8 cellular contexts compared by ENCODE assay signal in the genomic region with DNA sequence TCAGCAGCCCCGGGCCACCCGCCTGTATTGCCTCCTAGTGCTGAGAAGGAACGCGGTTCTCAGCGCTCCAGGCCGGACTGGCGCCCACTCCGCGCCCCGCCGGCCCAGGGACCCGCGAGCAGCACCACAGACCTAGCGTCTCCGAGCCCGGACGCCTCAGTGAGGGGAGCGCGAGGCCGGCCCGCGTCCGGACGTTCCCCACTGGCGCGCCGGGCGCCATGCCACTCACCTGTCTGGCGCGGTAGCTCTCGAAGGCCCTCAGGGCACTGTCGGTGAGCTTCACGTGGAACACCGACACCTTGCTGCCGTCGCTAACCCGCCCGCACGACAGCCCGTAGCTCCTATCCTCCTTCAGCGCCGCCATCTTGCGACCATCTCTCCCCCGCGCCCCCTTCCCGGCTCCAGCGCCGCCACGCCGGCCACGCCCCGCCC. TPM values are rescaled to one million over a fixed set of nuclear protein-coding genes. Genes with fewer than 3 reads are reported as not detected.
DNase-seq lines count a peak whose midpoint lies in the region; ATAC-seq, FAIRE-seq and TF ChIP-seq lines count a peak whose summit lies in the region.

Gene ELL (minus strand): TSS at position 379 of the 432 bp plus-strand sequence. CDS start 15 bp downstream, at position 364.

- ATAC-seq in HG02642 (IDR thresholded peaks at IDR 0.05; ENCODE audit: poor library complexity, unreplicated experiment): peak; percentile 15

- no peaks in the 10 kb centered on the region for H3K27me3 Mint-ChIP-seq in activated T-helper 1 cell treated with anti-CD3 and anti-CD28 coated beads, Interleukin-12 subunit alpha, Interleukin-12 subunit beta, Interleukin-2, Interleukin-4 antibody, amounts not matched to agents 30 ng/mL and 10 ng/mL and 1 ng/mL, durations not matched to agents 14 hours and 24 hours and 36 hours (ENCODE audit: insufficient read depth)

- intact Hi-C loops in activated T-helper 1 cell treated with anti-CD3 and anti-CD28 coated beads, Interleukin-12 subunit alpha, Interleukin-12 subunit beta, Interleukin-2, Interleukin-4 antibody, amounts not matched to agents 30 ng/mL and 10 ng/mL and 1 ng/mL, durations not matched to agents 14 hours and 24 hours and 36 hours (cut with micrococcal nuclease): loop anchor here (1.0 to 2.0 kb wide), 17 partner anchors 23 to 671 kb away; partner anchors contain the start of genes ARMC6, BORCS8, COPE and DDX49

- peak within 1 kb of the TSS; percentile 82 for H3K4me2 ChIP-seq in hepatocyte

- peaks cover 12% of the 10 kb centered on the region for H3K4me1 Mint-ChIP-seq in activated T-helper 1 cell treated with anti-CD3 and anti-CD28 coated beads, Interleukin-12 subunit alpha, Interleukin-12 subunit beta, Interleukin-2, Interleukin-4 antibody, amounts not matched to agents 30 ng/mL and 10 ng/mL and 1 ng/mL, durations not matched to agents 14 hours and 24 hours and 36 hours (ENCODE audit: low read depth)

- H3K9me3 Mint-ChIP-seq in activated T-helper 1 cell treated with anti-CD3 and anti-CD28 coated beads, Interleukin-12 subunit alpha, Interleukin-12 subunit beta, Interleukin-2, Interleukin-4 antibody, amounts not matched to agents 30 ng/mL and 10 ng/mL and 1 ng/mL, durations not matched to agents 14 hours and 24 hours and 36 hours: no peaks in the 10 kb centered on the region

- H3K27ac ChIP-seq in hepatocyte (peak within 1 kb of the TSS; percentile 97), small intestine (ENCODE audit: low read depth in 1 of 2, low read length in 1 of 2) (peak within 1 kb of the TSS; percentile 89 to 99)

- H2AFZ ChIP-seq in hepatocyte: peak within 1 kb of the TSS; percentile 23

- peak within 1 kb of the TSS; percentile 99 for H3K4me3 Mint-ChIP-seq in activated T-helper 1 cell treated with anti-CD3 and anti-CD28 coated beads, Interleukin-12 subunit alpha, Interleukin-12 subunit beta, Interleukin-2, Interleukin-4 antibody, amounts not matched to agents 30 ng/mL and 10 ng/mL and 1 ng/mL, durations not matched to agents 14 hours and 24 hours and 36 hours

- peak within 1 kb of the TSS; percentile 93 for H3K27ac Mint-ChIP-seq in activated T-helper 1 cell treated with anti-CD3 and anti-CD28 coated beads, Interleukin-12 subunit alpha, Interleukin-12 subunit beta, Interleukin-2, Interleukin-4 antibody, amounts not matched to agents 30 ng/mL and 10 ng/mL and 1 ng/mL, durations not matched to agents 14 hours and 24 hours and 36 hours

- H3K4me1 ChIP-seq in hepatocyte (ENCODE audit: insufficient read depth): peaks cover 18% of the 10 kb centered on the region
- H3K4me1 ChIP-seq in small intestine (ENCODE audit: control insufficient read depth in 2 of 2, insufficient read depth in 1 of 2, low read depth in 1 of 2, low read length in 1 of 2): no peaks in the 10 kb centered on the region

- peaks cover 13% of the 10 kb centered on the region for H4K20me1 ChIP-seq in hepatocyte (ENCODE audit: insufficient read depth, poor library complexity, severe bottlenecking)

- peak within 1 kb of the TSS; percentile 58 for H3K4me3 ChIP-seq in hepatocyte
- H3K4me3 ChIP-seq in small intestine (ENCODE audit: low read depth in 1 of 2, low read length in 2 of 2): peak within 1 kb of the TSS; percentile 92

- H3K9me2 ChIP-seq in hepatocyte (replicated peaks; ENCODE audit: insufficient read depth): no peaks in the 10 kb centered on the region

- in situ Hi-C loops in G401 (cut with HindIII; ENCODE audit: low sequenced_read_pairs): no loop called here

- H3K36me3 Mint-ChIP-seq in activated T-helper 1 cell treated with anti-CD3 and anti-CD28 coated beads, Interleukin-12 subunit alpha, Interleukin-12 subunit beta, Interleukin-2, Interleukin-4 antibody, amounts not matched to agents 30 ng/mL and 10 ng/mL and 1 ng/mL, durations not matched to agents 14 hours and 24 hours and 36 hours (ENCODE audit: low read depth): no peaks in the 10 kb centered on the region

- H3K9me3 ChIP-seq in hepatocyte (ENCODE audit: low read depth): no peaks in the 10 kb centered on the region
- H3K9me3 ChIP-seq in small intestine (ENCODE audit: control insufficient read depth, low read depth): no peaks in the 10 kb centered on the region

- 3% methylated on average over 28 of the region's 52 CpGs for WGBS in hepatocyte (ENCODE audit: low lambda C conversion rate, missing lambda C conversion rate)
- WGBS in small intestine, 3 donors: 0 to 1% (median 1%) methylated on average over 41 to 52 of the region's 52 CpGs

- FAIRE-seq in small intestine (lab: Jason Lieb, UNC): no peak

- DNase-seq in G401 (ENCODE audit: low spot score): no peak
- DNase-seq in activated T-helper 1 cell treated with anti-CD3 and anti-CD28 coated beads, Interleukin-12 subunit alpha, Interleukin-12 subunit beta, Interleukin-2, Interleukin-4 antibody, amounts not matched to agents 30 ng/mL and 10 ng/mL and 1 ng/mL, durations not matched to agents 14 hours and 24 hours and 36 hours (ENCODE audit: low spot score): no peak
- DNase-seq in hepatocyte (ENCODE audit: low spot score): no peak
- DNase-seq in small intestine: peak; percentile 12
- no peak for DNase-seq in DMS 273 (lab: John Stamatoyannopoulos, UW; ENCODE audit: unreplicated experiment)
- DNase-seq in SHP77 (lab: John Stamatoyannopoulos, UW): no peak
- DNase-seq in NCI-H526 (lab: John Stamatoyannopoulos, UW): no peak

- H3K36me3 ChIP-seq in hepatocyte (replicated peaks; ENCODE audit: insufficient read depth, low read depth) (no peaks in the 10 kb centered on the region), small intestine (ENCODE audit: control insufficient read depth in 2 of 2, insufficient read depth in 2 of 2, low read length in 2 of 2) (no peaks in the 10 kb centered on the region)

- no peaks in the 10 kb centered on the region for H3K27me3 ChIP-seq in hepatocyte
- H3K27me3 ChIP-seq in small intestine (ENCODE audit: control insufficient read depth in 2 of 2, insufficient read depth in 2 of 2, low read length in 2 of 2): no peaks in the 10 kb centered on the region

- no peak for TF ChIP-seq CTCF in hepatocyte (IDR thresholded peaks at IDR 0.05; ENCODE audit: poor library complexity)

- peaks cover 39% of the 10 kb centered on the region for H3K79me2 ChIP-seq in hepatocyte

RNA-seq across cellular contexts. Expression of gene ELL, which starts in this region (rescaled TPM):
- 15.9 and 16.0 TPM in 2 replicates for total RNA-seq in G401 (2014; rRNA removed; shearing (Covaris generic))
- 23.6 and 24.1 TPM in 2 replicates for total RNA-seq in activated T-helper 1 cell treated with anti-CD3 and anti-CD28 coated beads, Interleukin-12 subunit alpha, Interleukin-12 subunit beta, Interleukin-2, Interleukin-4 antibody, amounts not matched to agents 30 ng/mL and 10 ng/mL and 1 ng/mL, durations not matched to agents 14 hours and 24 hours and 36 hours
- 3.9 and 11.0 TPM in 2 replicates for total RNA-seq in hepatocyte
- polyA plus RNA-seq in hepatocyte (15.0 and 18.1 TPM in 2 replicates), small intestine (10 to 100 TPM in 1 of 3 donors, 1 to 10 TPM in 2; 8.6 to 11.4 (median 9.5) TPM)
